Comparison of ENCODE assay signal across 1 cellular context in genomic region chr19:50870417-50871089, GRCh38.
TF ChIP-seq lines count a peak whose summit lies in the region.

No MANE protein-coding gene starts in this region.

TF ChIP-seq in K562, 482 proteins besides CTCF, POLR2A, EP300 and RAD21 (continued from another document and continues in another):
- TF ChIP-seq ZNF695 (CRISPR knock-in tag; IDR thresholded peaks at IDR 0.05) = no peak
- no peak for TF ChIP-seq DDX20 (tag; IDR thresholded peaks at IDR 0.05; ENCODE audit: low read depth)
- no peak for TF ChIP-seq SIN3A (IDR thresholded peaks at IDR 0.05; ENCODE audit: borderline replicate concordance in 2 of 2, control insufficient read depth in 1 of 2, low read depth in 2 of 2, low read length in 2 of 2)
- peak; percentile 64; the same call in 1 of the 2 replicates for TF ChIP-seq ZC3H11A (IDR thresholded peaks at IDR 0.05; ENCODE audit: low read depth, low read length)
- no peak for TF ChIP-seq EZH2 (IDR thresholded peaks at IDR 0.05; ENCODE audit: borderline replicate concordance, low read depth, low read length)
- TF ChIP-seq HDAC2 (IDR thresholded peaks at IDR 0.05) = peak; percentile 38; the same call in 1 of the 2 replicates
- TF ChIP-seq ZNF143 (CRISPR knock-in tag; IDR thresholded peaks at IDR 0.05) = no peak
- TF ChIP-seq, protein P1, sequence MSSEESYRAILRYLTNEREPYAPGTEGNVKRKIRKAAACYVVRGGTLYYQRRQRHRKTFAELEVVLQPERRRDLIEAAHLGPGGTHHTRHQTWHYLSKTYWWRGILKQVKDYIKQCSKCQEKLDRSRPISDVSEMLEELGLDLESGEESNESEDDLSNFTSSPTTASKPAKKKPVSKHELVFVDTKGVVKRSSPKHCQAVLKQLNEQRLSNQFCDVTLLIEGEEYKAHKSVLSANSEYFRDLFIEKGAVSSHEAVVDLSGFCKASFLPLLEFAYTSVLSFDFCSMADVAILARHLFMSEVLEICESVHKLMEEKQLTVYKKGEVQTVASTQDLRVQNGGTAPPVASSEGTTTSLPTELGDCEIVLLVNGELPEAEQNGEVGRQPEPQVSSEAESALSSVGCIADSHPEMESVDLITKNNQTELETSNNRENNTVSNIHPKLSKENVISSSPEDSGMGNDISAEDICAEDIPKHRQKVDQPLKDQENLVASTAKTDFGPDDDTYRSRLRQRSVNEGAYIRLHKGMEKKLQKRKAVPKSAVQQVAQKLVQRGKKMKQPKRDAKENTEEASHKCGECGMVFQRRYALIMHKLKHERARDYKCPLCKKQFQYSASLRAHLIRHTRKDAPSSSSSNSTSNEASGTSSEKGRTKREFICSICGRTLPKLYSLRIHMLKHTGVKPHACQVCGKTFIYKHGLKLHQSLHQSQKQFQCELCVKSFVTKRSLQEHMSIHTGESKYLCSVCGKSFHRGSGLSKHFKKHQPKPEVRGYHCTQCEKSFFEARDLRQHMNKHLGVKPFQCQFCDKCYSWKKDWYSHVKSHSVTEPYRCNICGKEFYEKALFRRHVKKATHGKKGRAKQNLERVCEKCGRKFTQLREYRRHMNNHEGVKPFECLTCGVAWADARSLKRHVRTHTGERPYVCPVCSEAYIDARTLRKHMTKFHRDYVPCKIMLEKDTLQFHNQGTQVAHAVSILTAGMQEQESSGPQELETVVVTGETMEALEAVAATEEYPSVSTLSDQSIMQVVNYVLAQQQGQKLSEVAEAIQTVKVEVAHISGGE (CRISPR knock-in tag; IDR thresholded peaks at IDR 0.05) = peak in 1 of 3 experiments; percentile 42; a peak in 1 of 6 replicates
- no peak for TF ChIP-seq XRCC4 (IDR thresholded peaks at IDR 0.05; ENCODE audit: extremely low read depth, insufficient read depth, insufficient read length)
- no peak for TF ChIP-seq KLF10 (CRISPR knock-in tag; IDR thresholded peaks at IDR 0.05)
- TF ChIP-seq, protein P2, sequence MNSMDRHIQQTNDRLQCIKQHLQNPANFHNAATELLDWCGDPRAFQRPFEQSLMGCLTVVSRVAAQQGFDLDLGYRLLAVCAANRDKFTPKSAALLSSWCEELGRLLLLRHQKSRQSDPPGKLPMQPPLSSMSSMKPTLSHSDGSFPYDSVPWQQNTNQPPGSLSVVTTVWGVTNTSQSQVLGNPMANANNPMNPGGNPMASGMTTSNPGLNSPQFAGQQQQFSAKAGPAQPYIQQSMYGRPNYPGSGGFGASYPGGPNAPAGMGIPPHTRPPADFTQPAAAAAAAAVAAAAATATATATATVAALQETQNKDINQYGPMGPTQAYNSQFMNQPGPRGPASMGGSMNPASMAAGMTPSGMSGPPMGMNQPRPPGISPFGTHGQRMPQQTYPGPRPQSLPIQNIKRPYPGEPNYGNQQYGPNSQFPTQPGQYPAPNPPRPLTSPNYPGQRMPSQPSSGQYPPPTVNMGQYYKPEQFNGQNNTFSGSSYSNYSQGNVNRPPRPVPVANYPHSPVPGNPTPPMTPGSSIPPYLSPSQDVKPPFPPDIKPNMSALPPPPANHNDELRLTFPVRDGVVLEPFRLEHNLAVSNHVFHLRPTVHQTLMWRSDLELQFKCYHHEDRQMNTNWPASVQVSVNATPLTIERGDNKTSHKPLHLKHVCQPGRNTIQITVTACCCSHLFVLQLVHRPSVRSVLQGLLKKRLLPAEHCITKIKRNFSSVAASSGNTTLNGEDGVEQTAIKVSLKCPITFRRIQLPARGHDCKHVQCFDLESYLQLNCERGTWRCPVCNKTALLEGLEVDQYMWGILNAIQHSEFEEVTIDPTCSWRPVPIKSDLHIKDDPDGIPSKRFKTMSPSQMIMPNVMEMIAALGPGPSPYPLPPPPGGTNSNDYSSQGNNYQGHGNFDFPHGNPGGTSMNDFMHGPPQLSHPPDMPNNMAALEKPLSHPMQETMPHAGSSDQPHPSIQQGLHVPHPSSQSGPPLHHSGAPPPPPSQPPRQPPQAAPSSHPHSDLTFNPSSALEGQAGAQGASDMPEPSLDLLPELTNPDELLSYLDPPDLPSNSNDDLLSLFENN (IDR thresholded peaks at IDR 0.05; ENCODE audit: low read depth in 2 of 2, low read length in 2 of 2) = peak in 1 of 2 experiments; percentile 62; a peak in 1 of 4 replicates
- no peak for TF ChIP-seq TAF9B (IDR thresholded peaks at IDR 0.05; ENCODE audit: partially characterized antibody)
- no peak for TF ChIP-seq ERF (CRISPR knock-in tag; IDR thresholded peaks at IDR 0.05)
- no peak for TF ChIP-seq NCOA1 (IDR thresholded peaks at IDR 0.05; ENCODE audit: low read depth)
- peak; percentile 92 for TF ChIP-seq EHMT2 (IDR thresholded peaks at IDR 0.05)
- TF ChIP-seq ELK3 (CRISPR knock-in tag; IDR thresholded peaks at IDR 0.05) = no peak
- peak; percentile 51; the same call in 1 of the 2 replicates for TF ChIP-seq FOSL1 (tag; conservative IDR thresholded peaks at IDR 0.05)
- TF ChIP-seq ZNF124 (CRISPR knock-in tag; IDR thresholded peaks at IDR 0.05) = no peak
- TF ChIP-seq, protein P3, sequence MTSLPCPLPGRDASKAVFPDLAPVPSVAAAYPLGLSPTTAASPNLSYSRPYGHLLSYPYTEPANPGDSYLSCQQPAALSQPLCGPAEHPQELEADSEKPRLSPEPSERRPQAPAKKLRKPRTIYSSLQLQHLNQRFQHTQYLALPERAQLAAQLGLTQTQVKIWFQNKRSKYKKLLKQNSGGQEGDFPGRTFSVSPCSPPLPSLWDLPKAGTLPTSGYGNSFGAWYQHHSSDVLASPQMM (CRISPR knock-in tag; IDR thresholded peaks at IDR 0.05) = no peak
- TF ChIP-seq, protein P4, sequence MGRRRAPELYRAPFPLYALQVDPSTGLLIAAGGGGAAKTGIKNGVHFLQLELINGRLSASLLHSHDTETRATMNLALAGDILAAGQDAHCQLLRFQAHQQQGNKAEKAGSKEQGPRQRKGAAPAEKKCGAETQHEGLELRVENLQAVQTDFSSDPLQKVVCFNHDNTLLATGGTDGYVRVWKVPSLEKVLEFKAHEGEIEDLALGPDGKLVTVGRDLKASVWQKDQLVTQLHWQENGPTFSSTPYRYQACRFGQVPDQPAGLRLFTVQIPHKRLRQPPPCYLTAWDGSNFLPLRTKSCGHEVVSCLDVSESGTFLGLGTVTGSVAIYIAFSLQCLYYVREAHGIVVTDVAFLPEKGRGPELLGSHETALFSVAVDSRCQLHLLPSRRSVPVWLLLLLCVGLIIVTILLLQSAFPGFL (CRISPR knock-in tag; IDR thresholded peaks at IDR 0.05) = no peak
- no peak for TF ChIP-seq ZNF146 (CRISPR knock-in tag; IDR thresholded peaks at IDR 0.05; ENCODE audit: unreplicated experiment)
- TF ChIP-seq KAT7 (CRISPR knock-in tag; IDR thresholded peaks at IDR 0.05; ENCODE audit: borderline replicate concordance) = no peak
- TF ChIP-seq ZHX1 (conservative IDR thresholded peaks at IDR 0.05; ENCODE audit: low read length) = 0 out of 2 replicates have a peak, but pooled peaks have one; percentile 41
- TF ChIP-seq MTA1 (IDR thresholded peaks at IDR 0.05; ENCODE audit: borderline replicate concordance) = peak; percentile 99
- no peak for TF ChIP-seq ZFP1 (CRISPR knock-in tag; IDR thresholded peaks at IDR 0.05)
- peak; percentile 24; the same call in 1 of the 2 replicates for TF ChIP-seq KLF16 (IDR thresholded peaks at IDR 0.05)
- TF ChIP-seq HMG20B (CRISPR knock-in tag; IDR thresholded peaks at IDR 0.05) = no peak
- no peak for TF ChIP-seq TFAM (CRISPR knock-in tag; conservative IDR thresholded peaks at IDR 0.05)
- peak; percentile 88 for TF ChIP-seq JUN (IDR thresholded peaks at IDR 0.05; ENCODE audit: borderline replicate concordance, low read depth, low read length)
- TF ChIP-seq JUN (CRISPR knock-in tag; IDR thresholded peaks at IDR 0.05; ENCODE audit: borderline replicate concordance) = 0 out of 2 replicates have a peak, but pooled peaks have one; percentile 26
- TF ChIP-seq E2F3 (CRISPR knock-in tag; IDR thresholded peaks at IDR 0.05) = no peak
- no peak for TF ChIP-seq TCF15 (CRISPR knock-in tag; IDR thresholded peaks at IDR 0.05)
- TF ChIP-seq RFX5 (IDR thresholded peaks at IDR 0.05; ENCODE audit: low read depth, low read length) = no peak
- TF ChIP-seq ZFX (CRISPR knock-in tag; IDR thresholded peaks at IDR 0.05) = peak; percentile 84
- TF ChIP-seq BRD9 (IDR thresholded peaks at IDR 0.05; ENCODE audit: low read depth, partially characterized antibody) = no peak
- TF ChIP-seq DACH1 (IDR thresholded peaks at IDR 0.05; ENCODE audit: partially characterized antibody) = no peak
- no peak for TF ChIP-seq E2F5 (CRISPR knock-in tag; IDR thresholded peaks at IDR 0.05)
- TF ChIP-seq ZNF431 (CRISPR knock-in tag; IDR thresholded peaks at IDR 0.05) = no peak
- no peak for TF ChIP-seq SNAPC5 (CRISPR knock-in tag; IDR thresholded peaks at IDR 0.05)
- TF ChIP-seq ARID3A (IDR thresholded peaks at IDR 0.05; ENCODE audit: borderline replicate concordance, low read depth, low read length) = peak; percentile 25; the same call in 1 of the 2 replicates
- TF ChIP-seq SRSF9 (IDR thresholded peaks at IDR 0.05; ENCODE audit: borderline replicate concordance, low read depth, low read length) = no peak
- 0 out of 2 replicates have a peak, but pooled peaks have one; percentile 6 for TF ChIP-seq EGR1 (conservative IDR thresholded peaks at IDR 0.05)
- peak; percentile 88 for TF ChIP-seq SP1 (CRISPR knock-in tag; IDR thresholded peaks at IDR 0.05)
- no peak for TF ChIP-seq NR2F6 (CRISPR knock-in tag; IDR thresholded peaks at IDR 0.05)
- TF ChIP-seq BRD4 (IDR thresholded peaks at IDR 0.05) = no peak
- no peak for TF ChIP-seq SMAD3 (CRISPR knock-in tag; conservative IDR thresholded peaks at IDR 0.05)
- peak; percentile 95 for TF ChIP-seq DIDO1 (tag; IDR thresholded peaks at IDR 0.05; ENCODE audit: low read depth)
- no peak for TF ChIP-seq XRCC3 (IDR thresholded peaks at IDR 0.05)
- peak in 1 of 2 experiments; percentile 20; a peak in 1 of 4 replicates for TF ChIP-seq ARNT (IDR thresholded peaks at IDR 0.05)
- TF ChIP-seq ZNF41 (CRISPR knock-in tag; conservative IDR thresholded peaks at IDR 0.05) = no peak
- no peak for TF ChIP-seq ZNF121 (CRISPR knock-in tag; conservative IDR thresholded peaks at IDR 0.05)
- TF ChIP-seq ZNF717 (CRISPR knock-in tag; IDR thresholded peaks at IDR 0.05) = no peak
- TF ChIP-seq SRF (CRISPR knock-in tag; IDR thresholded peaks at IDR 0.05) = no peak
- TF ChIP-seq CBX5 (IDR thresholded peaks at IDR 0.05; ENCODE audit: borderline replicate concordance, low read depth) = peak; percentile 75; the same call in 1 of the 2 replicates
- TF ChIP-seq TFAP4 (CRISPR knock-in tag; IDR thresholded peaks at IDR 0.05; ENCODE audit: borderline replicate concordance) = peak; percentile 88
- TF ChIP-seq SMARCA4 (IDR thresholded peaks at IDR 0.05) = no peak
- TF ChIP-seq SMAD1 (IDR thresholded peaks at IDR 0.05; ENCODE audit: low read depth, low read length, partially characterized antibody) = no peak
- no peak for TF ChIP-seq POU5F1 (IDR thresholded peaks at IDR 0.05; ENCODE audit: borderline replicate concordance, low read depth, low read length, partially characterized antibody)
